Comparison of ENCODE assay signal across 13 cellular contexts in genomic region chr3:141406265-141406664, GRCh38. TPM values are rescaled to one million over a fixed set of nuclear protein-coding genes. Genes with fewer than 3 reads are reported as not detected.
DNase-seq lines count a peak whose midpoint lies in the region; ATAC-seq and TF ChIP-seq lines count a peak whose summit lies in the region.
"Had no signal": no experiment of that assay in that cellular context is flagged by ENCODE, and none has a peak within 500 bp of the region (broad histone marks: within the 10 kb centered on the region; RNA-seq: fewer than 3 reads in every experiment).

No MANE protein-coding gene starts in this region.

- TF ChIP-seq POLR2A in vagina (IDR thresholded peaks at IDR 0.05), result no peak

- TF ChIP-seq CTCF in heart right ventricle (IDR thresholded peaks at IDR 0.05), result no peak
- TF ChIP-seq CTCF in vagina (IDR thresholded peaks at IDR 0.05), result no peak

- peak overlapping the region; percentile 0 for H3K27ac Mint-ChIP-seq in dendritic cell treated with granulocyte-macrophage colony-stimulating factor and Interleukin-4, amounts not matched to agents 40 ng/mL and 50 ng/mL, for 4 days
- peak overlapping the region; percentile 23 to 96 for H3K27ac Mint-ChIP-seq in natural killer cell treated with Interleukin-12 subunit alpha and Interleukin-12 subunit beta and Interleukin-15 and Interleukin-18, amount 100 ng/mL, for 72 hours
- H3K27ac Mint-ChIP-seq: activated T-helper 1 cell treated with anti-CD3 and anti-CD28 coated beads, Interleukin-12 subunit alpha, Interleukin-12 subunit beta, Interleukin-2, Interleukin-4 antibody, amounts not matched to agents 30 ng/mL and 10 ng/mL and 1 ng/mL, durations not matched to agents 14 hours and 24 hours and 36 hours; T-helper 1 cell treated with Interleukin-12 subunit alpha and Interleukin-12 subunit beta and Interleukin-4 antibody, amounts not matched to agents 30 μg/mL and 1 μg/mL, for 36 hours had no signal

- intact Hi-C loops in heart right ventricle (cut with DNase I) (loop anchor here in 1 of 10 donors (2.0 kb wide), 1 partner anchor 33 kb away; no protein-coding TSS in a partner anchor), Right ventricle myocardium superior (cut with DNase I) (loop anchor here (5.0 kb wide), 1 partner anchor 39 kb away; the partner anchor contains the start of gene ZBTB38), vagina (cut with DNase I) (no loop called here), left colon (cut with DNase I, micrococcal nuclease) (no loop called here)
- intact Hi-C loops in dendritic cell treated with granulocyte-macrophage colony-stimulating factor and Interleukin-4, amounts not matched to agents 40 ng/mL and 50 ng/mL, for 4 days (cut with micrococcal nuclease), result no loop called here

- H3K4me1 Mint-ChIP-seq in dendritic cell treated with granulocyte-macrophage colony-stimulating factor and Interleukin-4, amounts not matched to agents 40 ng/mL and 50 ng/mL, for 4 days (ENCODE audit: low read depth), result peaks cover 50% of the 10 kb centered on the region
- H3K4me1 Mint-ChIP-seq in natural killer cell treated with Interleukin-12 subunit alpha and Interleukin-12 subunit beta and Interleukin-15 and Interleukin-18, amount 100 ng/mL, for 72 hours (ENCODE audit: low read depth in 2 of 2), result peaks cover 44 to 46% of the 10 kb centered on the region in 2 donors

- DNase-seq in heart right ventricle (no peak), Right ventricle myocardium superior (no peak), vagina (ENCODE audit: extremely low spot score in 2 of 2) (no peak), left colon (no peak), AG08396 (ENCODE audit: low spot score) (no peak)
- DNase-seq in natural killer cell treated with Interleukin-12 subunit alpha and Interleukin-12 subunit beta and Interleukin-15 and Interleukin-18, amount 100 ng/mL, for 72 hours (ENCODE audit: low spot score), result no peak
- DNase-seq: AML-193, NCI-H748 treated with DMSO at 0.1 percent for 48 hours had no signal

- H3K36me3 ChIP-seq in heart right ventricle (peaks cover 0 to 66% (median 18%) of the 10 kb centered on the region in 9 donors), vagina (peaks cover 0 to 23% of the 10 kb centered on the region in 2 donors)

- peaks cover 54% of the 10 kb centered on the region for H3K36me3 Mint-ChIP-seq in dendritic cell treated with granulocyte-macrophage colony-stimulating factor and Interleukin-4, amounts not matched to agents 40 ng/mL and 50 ng/mL, for 4 days (ENCODE audit: low read depth)
- H3K36me3 Mint-ChIP-seq in natural killer cell treated with Interleukin-12 subunit alpha and Interleukin-12 subunit beta and Interleukin-15 and Interleukin-18, amount 100 ng/mL, for 72 hours, result peaks cover 12% of the 10 kb centered on the region

- peaks cover 17 to 92% (median 80%) of the 10 kb centered on the region in 9 donors for H3K4me1 ChIP-seq in heart right ventricle
- H3K4me1 ChIP-seq in vagina, result peaks cover 86% of the 10 kb centered on the region

- ATAC-seq in heart right ventricle (no peak), Right ventricle myocardium superior (ENCODE audit: poor library complexity) (no peak), HG03378 (IDR thresholded peaks at IDR 0.05; ENCODE audit: unreplicated experiment) (no peak), left colon (no peak)
- ATAC-seq in natural killer cell treated with Interleukin-12 subunit alpha and Interleukin-12 subunit beta and Interleukin-15 and Interleukin-18, amount 100 ng/mL, for 72 hours, result no peak

- no peak overlapping the region for H3K4me3 Mint-ChIP-seq in dendritic cell treated with granulocyte-macrophage colony-stimulating factor and Interleukin-4, amounts not matched to agents 40 ng/mL and 50 ng/mL, for 4 days
- H3K4me3 Mint-ChIP-seq in natural killer cell treated with Interleukin-12 subunit alpha and Interleukin-12 subunit beta and Interleukin-15 and Interleukin-18, amount 100 ng/mL, for 72 hours, result peak overlapping the region; percentile 16
- H3K4me3 Mint-ChIP-seq: activated T-helper 1 cell treated with anti-CD3 and anti-CD28 coated beads, Interleukin-12 subunit alpha, Interleukin-12 subunit beta, Interleukin-2, Interleukin-4 antibody, amounts not matched to agents 30 ng/mL and 10 ng/mL and 1 ng/mL, durations not matched to agents 14 hours and 24 hours and 36 hours; T-helper 1 cell treated with Interleukin-12 subunit alpha and Interleukin-12 subunit beta and Interleukin-4 antibody, amounts not matched to agents 30 μg/mL and 1 μg/mL, for 36 hours had no signal

- H3K27me3 ChIP-seq in heart right ventricle (no peaks in the 10 kb centered on the region), vagina (no peaks in the 10 kb centered on the region)
- H3K27me3 ChIP-seq: neutrophil had no signal

- 97 to 99% methylated on average over 2 of the region's 2 CpGs for WGBS in heart right ventricle, 2 donors

- H3K4me3 ChIP-seq in heart right ventricle (no peak overlapping the region), vagina (no peak overlapping the region)

- H3K27ac ChIP-seq in heart right ventricle, result peak overlapping the region; percentile 42 to 99 (median 84)
- peak overlapping the region; percentile 98 for H3K27ac ChIP-seq in vagina
- H3K27ac ChIP-seq: neutrophil had no signal

- H3K9me3 ChIP-seq in heart right ventricle (no peaks in the 10 kb centered on the region), vagina (no peaks in the 10 kb centered on the region)
- H3K9me3 ChIP-seq: neutrophil had no signal

- no peaks in the 10 kb centered on the region for H3K27me3 Mint-ChIP-seq in dendritic cell treated with granulocyte-macrophage colony-stimulating factor and Interleukin-4, amounts not matched to agents 40 ng/mL and 50 ng/mL, for 4 days
- no peaks in the 10 kb centered on the region for H3K27me3 Mint-ChIP-seq in natural killer cell treated with Interleukin-12 subunit alpha and Interleukin-12 subunit beta and Interleukin-15 and Interleukin-18, amount 100 ng/mL, for 72 hours

- no peaks in the 10 kb centered on the region for H3K9me3 Mint-ChIP-seq in dendritic cell treated with granulocyte-macrophage colony-stimulating factor and Interleukin-4, amounts not matched to agents 40 ng/mL and 50 ng/mL, for 4 days
- H3K9me3 Mint-ChIP-seq in natural killer cell treated with Interleukin-12 subunit alpha and Interleukin-12 subunit beta and Interleukin-15 and Interleukin-18, amount 100 ng/mL, for 72 hours, result no peaks in the 10 kb centered on the region
- H3K9me3 Mint-ChIP-seq: activated T-helper 1 cell treated with anti-CD3 and anti-CD28 coated beads, Interleukin-12 subunit alpha, Interleukin-12 subunit beta, Interleukin-2, Interleukin-4 antibody, amounts not matched to agents 30 ng/mL and 10 ng/mL and 1 ng/mL, durations not matched to agents 14 hours and 24 hours and 36 hours; T-helper 1 cell treated with Interleukin-12 subunit alpha and Interleukin-12 subunit beta and Interleukin-4 antibody, amounts not matched to agents 30 μg/mL and 1 μg/mL, for 36 hours had no signal

RNA-seq across cellular contexts. Expression of gene ZBTB38, which starts 38.0 kb away (rescaled TPM):
- total RNA-seq in heart right ventricle (100 to 1,000 TPM in 8 of 10 donors, 10 to 100 TPM in 2; 86.8 to 156 (median 139) TPM), Right ventricle myocardium superior (89.6 TPM), vagina (88.6 TPM), left colon (100 to 1,000 TPM; 120 to 143 TPM)
- 10 to 100 TPM; 14.7 to 21.3 TPM for polyA plus RNA-seq in heart right ventricle
- total RNA-seq in natural killer cell treated with Interleukin-12 subunit alpha and Interleukin-12 subunit beta and Interleukin-15 and Interleukin-18, amount 100 ng/mL, for 72 hours, result 10 to 100 TPM; 24.5 to 29.5 TPM
